8 cellular contexts compared by ENCODE assay signal in the genomic region with DNA sequence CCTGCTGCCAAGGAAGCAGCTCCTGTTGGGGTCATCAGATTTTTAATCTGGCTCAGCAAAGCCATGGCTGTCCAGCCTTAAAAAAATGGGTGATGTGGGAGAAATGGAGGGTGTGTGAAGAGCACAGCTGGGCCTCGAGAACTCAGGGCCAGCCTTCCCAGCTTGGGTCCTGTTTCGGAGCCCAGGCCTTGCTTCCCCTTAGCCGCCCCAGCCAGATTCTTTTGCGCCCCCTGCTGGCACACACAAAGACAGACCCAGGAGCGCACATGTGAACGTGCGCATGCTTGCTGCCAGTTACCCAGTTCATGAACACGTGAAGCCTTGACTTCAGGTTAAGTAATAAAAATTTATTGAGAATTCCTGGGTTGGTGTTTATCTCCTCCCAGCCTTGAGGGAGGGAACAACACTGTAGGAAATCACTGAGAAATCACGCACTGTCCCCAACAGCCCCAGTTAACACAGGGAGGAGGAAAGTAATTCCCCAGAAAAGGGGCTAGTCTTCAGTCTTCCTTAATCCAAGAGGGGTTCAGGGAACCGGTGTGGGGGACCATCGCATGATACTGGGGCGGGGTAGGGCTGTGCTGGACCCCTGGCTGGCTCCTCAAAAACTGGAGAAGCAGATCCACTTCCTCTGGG. TPM values are rescaled to one million over a fixed set of nuclear protein-coding genes. Genes with fewer than 3 reads are reported as not detected.
DNase-seq lines count a peak whose midpoint lies in the region; ATAC-seq and TF ChIP-seq lines count a peak whose summit lies in the region.

No MANE protein-coding gene starts in this region.

- H3K27ac ChIP-seq in right cardiac atrium (ENCODE audit: low read length) (peak overlapping the region; percentile 59), sigmoid colon (peak overlapping the region; percentile 81 to 86 (median 82))

- intact Hi-C loops in right cardiac atrium (cut with DNase I), result loop anchor here in 1 of 4 donors (2.0 kb wide), 1 partner anchor 20 kb away; a partner anchor contains a TSS
- intact Hi-C loops in sigmoid colon (cut with DNase I), result loop anchor here (1.0 to 2.0 kb wide), 3 partner anchors 21 to 96 kb away; a partner anchor contains a TSS

- H3K9me3 ChIP-seq in right cardiac atrium (ENCODE audit: control insufficient read depth, low read length), result no peaks in the 10 kb centered on the region
- no peaks in the 10 kb centered on the region for H3K9me3 ChIP-seq in sigmoid colon

- peaks cover 43% of the 10 kb centered on the region for H3K4me1 Mint-ChIP-seq in T-helper 1 cell treated with Interleukin-12 subunit alpha and Interleukin-12 subunit beta and Interleukin-4 antibody, amounts not matched to agents 30 μg/mL and 1 μg/mL, for 36 hours (ENCODE audit: low read depth)

- no peak overlapping the region for H3K4me3 ChIP-seq in right cardiac atrium (ENCODE audit: low read length)
- H3K4me3 ChIP-seq in sigmoid colon, result no peak overlapping the region

- H3K36me3 Mint-ChIP-seq in T-helper 1 cell treated with Interleukin-12 subunit alpha and Interleukin-12 subunit beta and Interleukin-4 antibody, amounts not matched to agents 30 μg/mL and 1 μg/mL, for 36 hours (ENCODE audit: low read depth), result peaks cover 37% of the 10 kb centered on the region

- H3K27me3 ChIP-seq in right cardiac atrium (ENCODE audit: control insufficient read depth, insufficient read depth) (no peaks in the 10 kb centered on the region), sigmoid colon (no peaks in the 10 kb centered on the region)

- no peak overlapping the region for H3K4me3 Mint-ChIP-seq in T-helper 1 cell treated with Interleukin-12 subunit alpha and Interleukin-12 subunit beta and Interleukin-4 antibody, amounts not matched to agents 30 μg/mL and 1 μg/mL, for 36 hours

- peak overlapping the region; percentile 75 for H3K27ac Mint-ChIP-seq in T-helper 1 cell treated with Interleukin-12 subunit alpha and Interleukin-12 subunit beta and Interleukin-4 antibody, amounts not matched to agents 30 μg/mL and 1 μg/mL, for 36 hours

- TF ChIP-seq POLR2A in sigmoid colon (IDR thresholded peaks at IDR 0.05), result no peak

- WGBS in right cardiac atrium, result 20% methylated on average over 12 of the region's 12 CpGs
- WGBS in sigmoid colon, 2 donors, result 6 to 18% methylated on average over 12 of the region's 12 CpGs

- ATAC-seq in GM21723 (IDR thresholded peaks at IDR 0.05; ENCODE audit: unreplicated experiment) (peak; percentile 36), right cardiac atrium (peak; percentile 65 to 66), GM18861 (IDR thresholded peaks at IDR 0.05; ENCODE audit: unreplicated experiment) (no peak)

- no peaks in the 10 kb centered on the region for H3K9me3 Mint-ChIP-seq in T-helper 1 cell treated with Interleukin-12 subunit alpha and Interleukin-12 subunit beta and Interleukin-4 antibody, amounts not matched to agents 30 μg/mL and 1 μg/mL, for 36 hours

- H3K27me3 Mint-ChIP-seq in T-helper 1 cell treated with Interleukin-12 subunit alpha and Interleukin-12 subunit beta and Interleukin-4 antibody, amounts not matched to agents 30 μg/mL and 1 μg/mL, for 36 hours (ENCODE audit: low read depth), result no peaks in the 10 kb centered on the region

- DNase-seq in COLO668 (lab: John Stamatoyannopoulos, UW; ENCODE audit: unreplicated experiment) (peak; percentile 81), NCI-H1436 treated with DMSO at 0.1 percent for 48 hours (lab: John Stamatoyannopoulos, UW) (peak; percentile 36), anterior cingulate cortex (lab: John Stamatoyannopoulos, UW) (peak in 54 of 58 donors; percentile 12 to 88 (median 66)), right cardiac atrium (peak; percentile 87 to 93 (median 91)), sigmoid colon (peak; percentile 96)

- H3K4me1 ChIP-seq in right cardiac atrium (ENCODE audit: control insufficient read depth, insufficient read depth, low read length), result peaks cover 7% of the 10 kb centered on the region
- H3K4me1 ChIP-seq in sigmoid colon, result peaks cover 0 to 57% (median 46%) of the 10 kb centered on the region in 4 donors

- TF ChIP-seq EP300 in sigmoid colon (IDR thresholded peaks at IDR 0.05), result no peak

- H3K36me3 ChIP-seq in sigmoid colon, result peaks cover 32 to 40% (median 35%) of the 10 kb centered on the region in 4 donors

- peak; percentile 81 to 97 (median 88) for TF ChIP-seq CTCF in sigmoid colon (IDR thresholded peaks at IDR 0.05)

RNA-seq across cellular contexts. Expression of a gene that starts 5.3 kb away (rescaled TPM):
- total RNA-seq in right cardiac atrium, result 100 to 1,000 TPM; 137 to 159 (median 142) TPM
- polyA plus RNA-seq in right cardiac atrium, result 127 TPM
- total RNA-seq in sigmoid colon, result 100 to 1,000 TPM; 211 to 327 (median 285) TPM
- 100 to 1,000 TPM; 180 to 283 (median 184) TPM for polyA plus RNA-seq in sigmoid colon

RNA-seq across cellular contexts. Expression of a gene that starts 5.6 kb away (rescaled TPM):
- total RNA-seq in right cardiac atrium (10 to 100 TPM; 33.7 to 40.2 (median 38.1) TPM), sigmoid colon (10 to 100 TPM; 18.8 to 32.3 (median 22.7) TPM)
- polyA plus RNA-seq in right cardiac atrium (26.0 TPM), sigmoid colon (10 to 100 TPM; 19.2 to 33.0 (median 21.3) TPM)

RNA-seq across cellular contexts. Expression of a gene that starts 14.0 kb away (rescaled TPM):
- total RNA-seq in right cardiac atrium, result 10 to 100 TPM in 2 of 4 donors, 1 to 10 TPM in 2; 7.7 to 12.1 (median 9.3) TPM
- polyA plus RNA-seq in right cardiac atrium, result 5.9 TPM
- 10 to 100 TPM in 3 of 4 donors, 1 to 10 TPM in 1; 5.3 to 13.6 (median 11.8) TPM for total RNA-seq in sigmoid colon
- polyA plus RNA-seq in sigmoid colon, result 10 to 100 TPM; 42.1 to 92.4 (median 67.3) TPM

RNA-seq across cellular contexts. Expression of a gene that starts 21.3 kb away (rescaled TPM):
- 100 to 1,000 TPM; 262 to 339 (median 272) TPM for total RNA-seq in right cardiac atrium
- polyA plus RNA-seq in right cardiac atrium, result 441 TPM
- total RNA-seq in sigmoid colon, result 100 to 1,000 TPM; 465 to 697 (median 652) TPM
- 100 to 1,000 TPM; 305 to 810 (median 418) TPM for polyA plus RNA-seq in sigmoid colon

RNA-seq across cellular contexts. Expression of a gene that starts 21.5 kb away (rescaled TPM):
- total RNA-seq in right cardiac atrium (not detected), sigmoid colon (not detected)
- polyA plus RNA-seq in right cardiac atrium (not detected), sigmoid colon (not detected)

Comparison
In these comparisons a context has a peak if more than half of its experiments do, and no peak if none do; other contexts are left out.
1. DNase-seq: peak in every context shown above with its lines; median percentile 96 in sigmoid colon; 91 in right cardiac atrium; 81 in COLO668; 66 in anterior cingulate cortex; 36 in NCI-H1436 treated with DMSO at 0.1 percent for 48 hours.